Comparison of ENCODE assay signal across 1 cellular context in genomic region chr19:35745328-35746086, GRCh38.
TF ChIP-seq lines count a peak whose summit lies in the region.

TSS of gene PSENEN (plus strand) at chr19:35745651. CDS start at chr19:35745931, 280 bp downstream.
TSS of gene U2AF1L4 (minus strand) at chr19:35745418. CDS start at chr19:35745391, 27 bp downstream.

TF ChIP-seq in K562, 482 proteins besides CTCF, POLR2A, EP300 and RAD21 (continued from another document and continues in another):
- TF ChIP-seq ZNF449 (CRISPR knock-in tag; IDR thresholded peaks at IDR 0.05), result no peak
- peak; percentile 62; the same call in 1 of the 2 replicates for TF ChIP-seq CREB3L1 (IDR thresholded peaks at IDR 0.05; ENCODE audit: borderline replicate concordance, low read depth)
- TF ChIP-seq RFX5 (IDR thresholded peaks at IDR 0.05; ENCODE audit: low read depth, low read length), result no peak
- no peak for TF ChIP-seq SOX6 (IDR thresholded peaks at IDR 0.05)
- TF ChIP-seq MBD2 (IDR thresholded peaks at IDR 0.05; ENCODE audit: borderline replicate concordance, low read depth), result peak; percentile 81
- no peak for TF ChIP-seq PRDM10 (IDR thresholded peaks at IDR 0.05; ENCODE audit: partially characterized antibody)
- no peak for TF ChIP-seq ZNF764 (CRISPR knock-in tag; IDR thresholded peaks at IDR 0.05; ENCODE audit: low read depth)
- 0 out of 4 replicates have a peak, but pooled peaks of 1 of the 2 experiments have one; percentile 53 for TF ChIP-seq KDM4B (IDR thresholded peaks at IDR 0.05; ENCODE audit: borderline replicate concordance in 2 of 2, low read depth in 1 of 2)
- no peak for TF ChIP-seq ZNF407 (IDR thresholded peaks at IDR 0.05; ENCODE audit: low read depth)
- TF ChIP-seq ZNF408 (CRISPR knock-in tag; IDR thresholded peaks at IDR 0.05; ENCODE audit: low read depth), result no peak
- TF ChIP-seq ETV1 (tag; conservative IDR thresholded peaks at IDR 0.05; ENCODE audit: low read depth), result peak; percentile 75
- TF ChIP-seq NFYB (IDR thresholded peaks at IDR 0.05; ENCODE audit: extremely low read depth, insufficient read length), result no peak
- no peak for TF ChIP-seq USF1 (CRISPR knock-in tag; IDR thresholded peaks at IDR 0.05)
- TF ChIP-seq CHCHD3 (CRISPR knock-in tag; IDR thresholded peaks at IDR 0.05), result no peak
- TF ChIP-seq FOXK2 (conservative IDR thresholded peaks at IDR 0.05 in 1 of 2, IDR thresholded peaks at IDR 0.05 in 1 of 2; ENCODE audit: low read depth in 2 of 2), result no peak
- TF ChIP-seq FOSL1 (tag; conservative IDR thresholded peaks at IDR 0.05), result peak; percentile 34; the same call in 1 of the 2 replicates
- TF ChIP-seq ZNF57 (CRISPR knock-in tag; IDR thresholded peaks at IDR 0.05), result no peak
- TF ChIP-seq SAP30 (IDR thresholded peaks at IDR 0.05; ENCODE audit: borderline replicate concordance, insufficient read depth, low read depth, low read length, poor library complexity, severe bottlenecking), result peak; percentile 74
- TF ChIP-seq ZFP91 (CRISPR knock-in tag; IDR thresholded peaks at IDR 0.05), result no peak
- TF ChIP-seq SFPQ (IDR thresholded peaks at IDR 0.05; ENCODE audit: low read depth, low read length), result no peak
- no peak for TF ChIP-seq E2F6 (IDR thresholded peaks at IDR 0.05; ENCODE audit: borderline replicate concordance in 1 of 2, extremely low read depth in 1 of 2, insufficient read depth in 1 of 2, insufficient read length in 1 of 2, low read depth in 1 of 2, low read length in 1 of 2, poor library complexity in 1 of 2, severe bottlenecking in 1 of 2)
- TF ChIP-seq FOXP1 (CRISPR knock-in tag; IDR thresholded peaks at IDR 0.05), result 0 out of 2 replicates have a peak, but pooled peaks have one; percentile 18
- TF ChIP-seq TCF7 (IDR thresholded peaks at IDR 0.05; ENCODE audit: borderline replicate concordance), result no peak
- no peak for TF ChIP-seq MEF2D (tag; conservative IDR thresholded peaks at IDR 0.05; ENCODE audit: low read depth)
- no peak for TF ChIP-seq ESRRB (CRISPR knock-in tag; IDR thresholded peaks at IDR 0.05; ENCODE audit: borderline replicate concordance)
- peak; percentile 98 for TF ChIP-seq GABPA (tag; conservative IDR thresholded peaks at IDR 0.05; ENCODE audit: low read depth)
- no peak for TF ChIP-seq RNF2 (IDR thresholded peaks at IDR 0.05)
- TF ChIP-seq ATF3 (IDR thresholded peaks at IDR 0.05), result peak; percentile 87
- TF ChIP-seq ATF3 (CRISPR knock-in tag; conservative IDR thresholded peaks at IDR 0.05), result no peak
- no peak for TF ChIP-seq TRIM28 (IDR thresholded peaks at IDR 0.05)
- peak; percentile 61 for TF ChIP-seq GMEB1 (CRISPR knock-in tag; IDR thresholded peaks at IDR 0.05)
- peak; percentile 70 for TF ChIP-seq ZBTB7A (IDR thresholded peaks at IDR 0.05; ENCODE audit: borderline replicate concordance, control insufficient read depth, low read depth, low read length)
